9 cellular contexts compared by ENCODE assay signal in the genomic region with DNA sequence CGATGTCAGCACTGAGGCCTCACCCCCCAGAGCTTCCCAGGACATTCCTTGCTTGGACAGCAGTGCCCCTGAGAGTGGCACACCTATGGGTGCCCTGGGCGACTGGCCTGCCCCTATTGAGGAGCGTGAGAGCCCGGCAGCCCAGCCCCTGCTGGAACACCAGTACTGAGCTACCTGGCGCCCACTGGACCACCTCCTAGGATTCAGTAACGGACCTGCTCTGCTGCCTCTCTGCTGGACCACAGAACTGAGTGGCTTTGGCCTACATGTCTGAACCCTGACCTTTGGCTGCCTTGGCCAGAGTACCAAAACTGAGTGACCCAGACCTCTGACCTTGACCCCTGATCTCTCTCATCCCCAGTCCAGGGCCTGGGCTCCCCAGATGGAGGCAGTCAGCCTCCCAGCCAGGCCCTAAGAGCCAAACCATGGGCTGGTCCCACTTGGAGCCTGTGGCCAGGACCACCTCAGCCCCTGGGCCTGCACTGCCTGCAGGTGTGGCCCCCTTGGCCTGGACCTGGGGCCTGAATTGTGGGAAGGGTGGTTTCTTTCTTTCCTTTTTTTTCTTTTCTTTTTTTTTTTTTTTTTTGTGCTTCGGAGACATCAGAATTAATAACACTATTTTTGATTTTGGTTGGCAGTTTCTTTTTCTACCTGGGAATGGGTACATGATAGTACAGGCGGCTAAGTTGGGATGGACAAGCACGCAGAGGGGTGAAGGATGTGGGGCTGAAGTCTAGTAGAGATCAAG. TPM values are rescaled to one million over a fixed set of nuclear protein-coding genes. Genes with fewer than 3 reads are reported as not detected.
A peak's percentile ranks its signal among the peaks of the same experiment; 100 is the strongest.
DNase-seq lines count a peak whose midpoint lies in the region; ATAC-seq and TF ChIP-seq lines count a peak whose summit lies in the region.
"Had no signal": no experiment of that assay in that cellular context is flagged by ENCODE, and none has a peak within 500 bp of the region (broad histone marks: within the 10 kb centered on the region; RNA-seq: fewer than 3 reads in every experiment).

No MANE protein-coding gene starts in this region.

- peak overlapping the region; percentile 83 for H3K9ac ChIP-seq in HCT116 (ENCODE audit: low read length)
- no peak overlapping the region for H3K9ac ChIP-seq in skeletal muscle satellite cell (ENCODE audit: low read depth, low read length)

- H2AFZ ChIP-seq in HCT116 (ENCODE audit: low read depth, low read length, poor library complexity, severe bottlenecking) = no peak overlapping the region
- H2AFZ ChIP-seq in hepatocyte = no peak overlapping the region

- H3K4me2 ChIP-seq in HCT116 (ENCODE audit: low read length) (peak overlapping the region; percentile 87), hepatocyte (peak overlapping the region; percentile 96), skeletal muscle satellite cell (ENCODE audit: low read length) (peak overlapping the region; percentile 85)

- no TSS peak for BruUV-seq in HCT116 (replicated peaks; lab: Mats Ljungman, UMichigan)

- no peaks in the 10 kb centered on the region for H4K20me1 ChIP-seq in HCT116 (ENCODE audit: insufficient read depth)
- H4K20me1 ChIP-seq in hepatocyte (ENCODE audit: insufficient read depth, poor library complexity, severe bottlenecking) = no peaks in the 10 kb centered on the region

- intact Hi-C loops in HCT116 (cut with micrococcal nuclease) = no loop called here

- H3K9me2 ChIP-seq in HCT116 (ENCODE audit: insufficient read depth) (no peaks in the 10 kb centered on the region), hepatocyte (replicated peaks; ENCODE audit: insufficient read depth) (no peaks in the 10 kb centered on the region)

- no peak for TF ChIP-seq RAD21 in HCT116 (IDR thresholded peaks at IDR 0.05; ENCODE audit: low read depth)

- CTCF ChIA-PET in HCT116 (lab: Charles Lee) (interaction anchor here (1.0 to 1.6 kb wide), 5 partner anchors 10 to 223 kb away, joined by 3 to 11 read pairs (median 6); a partner anchor contains a TSS), RWPE1 (lab: Yijun Ruan, JAX) (interaction anchor here (0.7 kb wide), 1 partner anchor 12 kb away, joined by 4 read pairs; no protein-coding TSS in a partner anchor)

- H3K9me3 ChIP-seq in HCT116 (ENCODE audit: control insufficient read depth in 1 of 2, insufficient read depth in 1 of 2, low read depth in 1 of 2, low read length in 2 of 2) (no peaks in the 10 kb centered on the region), hepatocyte (ENCODE audit: low read depth) (no peaks in the 10 kb centered on the region), skeletal muscle satellite cell (replicated peaks; ENCODE audit: low read length) (no peaks in the 10 kb centered on the region)
- H3K9me3 ChIP-seq: HAP-1 had no signal

- TF ChIP-seq CTCF in HCT116 (IDR thresholded peaks at IDR 0.05 in 2 of 3, conservative IDR thresholded peaks at IDR 0.05 in 1 of 3; ENCODE audit: borderline replicate concordance in 1 of 3, insufficient read depth in 1 of 3, low read depth in 2 of 3, low read length in 2 of 3) (no peak), RWPE1 (conservative IDR thresholded peaks at IDR 0.05; ENCODE audit: low read depth) (no peak), hepatocyte (IDR thresholded peaks at IDR 0.05; ENCODE audit: poor library complexity) (no peak)

- H3K79me2 ChIP-seq in HCT116 (ENCODE audit: insufficient read depth, low read length) = peaks cover 13% of the 10 kb centered on the region; the same call in 1 of the 2 replicates
- no peaks in the 10 kb centered on the region for H3K79me2 ChIP-seq in hepatocyte

- RAD21 ChIA-PET in HCT116 (lab: Charles Lee; ENCODE audit: low non-redundant PET in 1 of 2, low total read pairs in 2 of 2, uncharacterized antibody in 2 of 2, unreplicated experiment in 2 of 2) = no interaction called here

- POLR2A ChIA-PET in HCT116 (lab: Charles Lee) (interaction anchor here (1.2 to 2.0 kb wide), 4 partner anchors 7 to 22 kb away, joined by 3 to 11 read pairs (median 8); a partner anchor contains a TSS), RWPE1 (lab: Yijun Ruan, JAX; ENCODE audit: low non-redundant PET) (interaction anchor here (0.7 kb wide), 1 partner anchor 140 kb away, joined by 3 read pairs; no protein-coding TSS in a partner anchor)

- H3K27me3 ChIP-seq in HCT116 (ENCODE audit: insufficient read depth, low read length) = no peaks in the 10 kb centered on the region
- H3K27me3 ChIP-seq in hepatocyte = no peaks in the 10 kb centered on the region
- H3K27me3 ChIP-seq in skeletal muscle satellite cell (ENCODE audit: control insufficient read depth, insufficient read depth, low read length) = no peaks in the 10 kb centered on the region

- H3K36me3 ChIP-seq in HCT116 (ENCODE audit: control insufficient read depth in 1 of 2, insufficient read depth in 2 of 2, low read length in 2 of 2) (peaks cover 4 to 37% of the 10 kb centered on the region in 2 experiments; a peak in 3 of 4 replicates), hepatocyte (replicated peaks; ENCODE audit: insufficient read depth, low read depth) (no peaks in the 10 kb centered on the region), skeletal muscle satellite cell (ENCODE audit: insufficient read depth, low read length) (peaks cover 50% of the 10 kb centered on the region)

- TF ChIP-seq POLR2A in HCT116 (IDR thresholded peaks at IDR 0.05; ENCODE audit: borderline replicate concordance, extremely low read depth, insufficient read depth, insufficient read length) = no peak

- WGBS in hepatocyte (ENCODE audit: low lambda C conversion rate, missing lambda C conversion rate) = 95% methylated on average over 9 of the region's 9 CpGs

- peak overlapping the region; percentile 73 to 85; a peak in 3 of 4 replicates for H3K4me3 ChIP-seq in HCT116 (replicated peaks in 1 of 2; ENCODE audit: low read depth in 1 of 2, low read length in 2 of 2)
- no peak overlapping the region for H3K4me3 ChIP-seq in hepatocyte
- H3K4me3 ChIP-seq in skeletal muscle satellite cell (ENCODE audit: low read length) = no peak overlapping the region

- ATAC-seq in HCT116 (no peak), GM19023 (IDR thresholded peaks at IDR 0.05; ENCODE audit: unreplicated experiment) (no peak), HG03457 (IDR thresholded peaks at IDR 0.05; ENCODE audit: unreplicated experiment) (no peak)

- H3K4me1 ChIP-seq in HCT116 (ENCODE audit: control insufficient read depth in 1 of 2, insufficient read depth in 2 of 2, low read length in 2 of 2) = peaks cover 11 to 30% of the 10 kb centered on the region in 2 experiments
- no peaks in the 10 kb centered on the region for H3K4me1 ChIP-seq in hepatocyte (ENCODE audit: insufficient read depth)
- H3K4me1 ChIP-seq in skeletal muscle satellite cell (ENCODE audit: control insufficient read depth, insufficient read depth, low read length) = peaks cover 19% of the 10 kb centered on the region

- no peak for DNase-seq in HCT116 (ENCODE audit: low read depth, low spot score)
- DNase-seq in RWPE1 (ENCODE audit: low spot score) = no peak
- no peak for DNase-seq in hepatocyte (ENCODE audit: low spot score)
- no peak for DNase-seq in mesenteric fat pad (ENCODE audit: low spot score)
- DNase-seq in T-helper 9 cell = no peak

- H3K27ac ChIP-seq in HCT116 (ENCODE audit: low read depth, low read length) (peak overlapping the region; percentile 97), RWPE1 (peak overlapping the region; percentile 87), hepatocyte (peak overlapping the region; percentile 34)

TF ChIP-seq in HCT116, 20 proteins besides CTCF, POLR2A, EP300 and RAD21 (continues in another document):
- TF ChIP-seq POLR2AphosphoS5 (IDR thresholded peaks at IDR 0.05; ENCODE audit: low read depth, low read length) = no peak
- TF ChIP-seq, protein P1, sequence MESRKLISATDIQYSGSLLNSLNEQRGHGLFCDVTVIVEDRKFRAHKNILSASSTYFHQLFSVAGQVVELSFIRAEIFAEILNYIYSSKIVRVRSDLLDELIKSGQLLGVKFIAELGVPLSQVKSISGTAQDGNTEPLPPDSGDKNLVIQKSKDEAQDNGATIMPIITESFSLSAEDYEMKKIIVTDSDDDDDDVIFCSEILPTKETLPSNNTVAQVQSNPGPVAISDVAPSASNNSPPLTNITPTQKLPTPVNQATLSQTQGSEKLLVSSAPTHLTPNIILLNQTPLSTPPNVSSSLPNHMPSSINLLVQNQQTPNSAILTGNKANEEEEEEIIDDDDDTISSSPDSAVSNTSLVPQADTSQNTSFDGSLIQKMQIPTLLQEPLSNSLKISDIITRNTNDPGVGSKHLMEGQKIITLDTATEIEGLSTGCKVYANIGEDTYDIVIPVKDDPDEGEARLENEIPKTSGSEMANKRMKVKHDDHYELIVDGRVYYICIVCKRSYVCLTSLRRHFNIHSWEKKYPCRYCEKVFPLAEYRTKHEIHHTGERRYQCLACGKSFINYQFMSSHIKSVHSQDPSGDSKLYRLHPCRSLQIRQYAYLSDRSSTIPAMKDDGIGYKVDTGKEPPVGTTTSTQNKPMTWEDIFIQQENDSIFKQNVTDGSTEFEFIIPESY (IDR thresholded peaks at IDR 0.05; ENCODE audit: extremely low read depth, insufficient replicate concordance, low read length) = no peak
- no peak for TF ChIP-seq YY1 (IDR thresholded peaks at IDR 0.05; ENCODE audit: extremely low read depth, insufficient replicate concordance, low read depth, low read length)
- TF ChIP-seq EZH2 (IDR thresholded peaks at IDR 0.05) = no peak
- TF ChIP-seq ZFX (IDR thresholded peaks at IDR 0.05) = no peak
- TF ChIP-seq ELF1 (IDR thresholded peaks at IDR 0.05; ENCODE audit: borderline replicate concordance, low read depth) = no peak

RNA-seq across cellular contexts. Expression of a gene that starts 0.9 kb away (rescaled TPM):
- total RNA-seq in HCT116 (2021; ENCODE audit: unreplicated experiment) = 105 TPM
- polyA plus RNA-seq in HCT116 (2012) = 88.0 and 91.4 TPM in 2 replicates
- 15.6 and 19.1 TPM in 2 replicates for total RNA-seq in hepatocyte
- 35.2 and 42.9 TPM in 2 replicates for polyA plus RNA-seq in hepatocyte
- 19.2 and 19.3 TPM in 2 replicates for total RNA-seq in skeletal muscle satellite cell (2012; rRNA removed)
- total RNA-seq in mesenteric fat pad = 54.5 TPM

RNA-seq across cellular contexts. Expression of a gene that starts 21.4 kb away (rescaled TPM):
- total RNA-seq in HCT116 (2021; ENCODE audit: unreplicated experiment) = 50.4 TPM
- polyA plus RNA-seq in HCT116 (2012) = 32.6 and 43.2 TPM in 2 replicates
- 22.2 and 27.4 TPM in 2 replicates for total RNA-seq in hepatocyte
- polyA plus RNA-seq in hepatocyte = 17.6 and 20.0 TPM in 2 replicates
- total RNA-seq in skeletal muscle satellite cell (2012; rRNA removed) = 29.4 and 33.4 TPM in 2 replicates
- 30.6 TPM for total RNA-seq in mesenteric fat pad

RNA-seq across cellular contexts. Expression of a gene that starts 23.0 kb away (rescaled TPM):
- total RNA-seq in HCT116 (2021; ENCODE audit: unreplicated experiment) = 59.8 TPM
- polyA plus RNA-seq in HCT116 (2012) = 38.4 and 39.6 TPM in 2 replicates
- total RNA-seq in hepatocyte = 39.3 and 40.5 TPM in 2 replicates
- 55.3 and 59.5 TPM in 2 replicates for polyA plus RNA-seq in hepatocyte
- total RNA-seq in skeletal muscle satellite cell (2012; rRNA removed) = 22.9 and 25.9 TPM in 2 replicates
- total RNA-seq in mesenteric fat pad = 67.6 TPM

RNA-seq across cellular contexts. Expression of a gene that starts 25.7 kb away (rescaled TPM):
- total RNA-seq in HCT116 (2021; ENCODE audit: unreplicated experiment) (78.5 TPM), hepatocyte (28.1 and 32.7 TPM in 2 replicates), mesenteric fat pad (80.0 TPM)
- polyA plus RNA-seq in HCT116 (2012) = 95.2 and 115 TPM in 2 replicates
- 64.6 and 68.7 TPM in 2 replicates for polyA plus RNA-seq in hepatocyte
- 18.0 and 25.6 TPM in 2 replicates for total RNA-seq in skeletal muscle satellite cell (2012; rRNA removed)

RNA-seq across cellular contexts. Expression of a gene that starts 41.4 kb away (rescaled TPM):
- total RNA-seq in HCT116 (2021; ENCODE audit: unreplicated experiment) = 0.61 TPM
- 0.66 and 0.91 TPM in 2 replicates for polyA plus RNA-seq in HCT116 (2012)
- not detected in 2 replicates for total RNA-seq in hepatocyte
- polyA plus RNA-seq in hepatocyte = 0.37 TPM in 1 of 2 replicates, not detected in the other
- total RNA-seq in skeletal muscle satellite cell (2012; rRNA removed) = 0.25 and 0.44 TPM in 2 replicates
- 1.5 TPM for total RNA-seq in mesenteric fat pad

Comparison
In these comparisons a context has a peak if more than half of its experiments do, and no peak if none do; other contexts are left out.
1. H3K27ac ChIP-seq: peak in every context shown above with its lines; median percentile 97 in HCT116; 87 in RWPE1; 34 in hepatocyte.
2. H3K4me3 ChIP-seq: peak in HCT116 (2 of 2); none in hepatocyte (single experiment) and skeletal muscle satellite cell (single experiment).
3. Peak in every context shown above with its lines, with median percentiles within 50 percentile points of each other: H3K4me2 ChIP-seq.